ENCODE assay signal across 8 cellular contexts in the genomic region with DNA sequence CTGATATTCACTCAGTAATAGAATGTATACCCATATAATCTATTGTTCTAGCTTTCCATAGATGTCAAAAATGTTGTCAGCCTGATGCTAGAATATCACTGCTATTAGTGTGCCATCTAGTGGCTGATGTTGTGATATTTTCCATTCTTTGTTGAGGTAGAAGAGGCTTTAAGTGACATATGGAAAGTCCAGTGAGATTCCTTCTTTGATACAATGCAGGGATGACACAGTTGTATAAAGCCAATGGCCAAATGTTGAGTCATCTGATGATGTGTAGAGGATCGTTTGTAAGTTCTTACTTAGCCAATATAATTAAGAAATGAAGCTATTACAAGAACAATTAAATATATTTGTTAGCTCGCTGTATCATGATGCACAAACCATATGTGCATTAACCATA. TPM values are rescaled to one million over a fixed set of nuclear protein-coding genes. Genes with fewer than 3 reads are reported as not detected.
A peak's percentile ranks its signal among the peaks of the same experiment; 100 is the strongest.
DNase-seq lines count a peak whose midpoint lies in the region; ATAC-seq, FAIRE-seq and TF ChIP-seq lines count a peak whose summit lies in the region.

No MANE protein-coding gene starts in this region.

- H3K4me3 ChIP-seq in adipocyte (ENCODE audit: low read length) (no peak overlapping the region), small intestine (ENCODE audit: low read depth in 1 of 2, low read length in 2 of 2) (no peak overlapping the region)

- TF ChIP-seq CTCF in GM20000 (IDR thresholded peaks at IDR 0.05; ENCODE audit: extremely low read depth, missing control alignments) = peak; percentile 58

- H3K4me1 ChIP-seq in adipocyte (ENCODE audit: control insufficient read depth, insufficient read depth, low read length) (peaks cover 30% of the 10 kb centered on the region), small intestine (ENCODE audit: control insufficient read depth in 2 of 2, insufficient read depth in 1 of 2, low read depth in 1 of 2, low read length in 1 of 2) (no peaks in the 10 kb centered on the region)

- H3K27ac ChIP-seq in small intestine (ENCODE audit: low read depth in 1 of 2, low read length in 1 of 2) = no peak overlapping the region

- H3K9me3 ChIP-seq in adipocyte (ENCODE audit: control insufficient read depth, low read length) (no peaks in the 10 kb centered on the region), small intestine (ENCODE audit: control insufficient read depth, low read depth) (no peaks in the 10 kb centered on the region)

- peak overlapping the region; percentile 46 for H3K9ac ChIP-seq in adipocyte (ENCODE audit: low read length)

- WGBS in small intestine, 3 donors = 48 to 50% (median 49%) methylated on average over 2 of the region's 2 CpGs

- no peak for ATAC-seq in GM19455 (IDR thresholded peaks at IDR 0.05; ENCODE audit: unreplicated experiment)

- no peak for FAIRE-seq in small intestine (lab: Jason Lieb, UNC)

- no peaks in the 10 kb centered on the region for H3K36me3 ChIP-seq in adipocyte (ENCODE audit: control insufficient read depth, insufficient read depth, low read length, severe bottlenecking)
- H3K36me3 ChIP-seq in small intestine (ENCODE audit: control insufficient read depth in 2 of 2, insufficient read depth in 2 of 2, low read length in 2 of 2) = no peaks in the 10 kb centered on the region

- DNase-seq in COLO668 (lab: John Stamatoyannopoulos, UW; ENCODE audit: unreplicated experiment) (peak; percentile 2), GM20000 (ENCODE audit: low spot score) (peak; percentile 45), NCI-H2171 treated with DMSO at 0.1 percent for 48 hours (lab: John Stamatoyannopoulos, UW) (peak; percentile 49), adipocyte (ENCODE audit: low read depth) (peak; percentile 91), hepatic stellate cell (ENCODE audit: low spot score) (peak; percentile 35), small intestine (peak; percentile 50), UCSD-AML1 (lab: John Stamatoyannopoulos, UW; ENCODE audit: unreplicated experiment) (no peak)

- no peaks in the 10 kb centered on the region for H3K27me3 ChIP-seq in adipocyte (replicated peaks; ENCODE audit: control insufficient read depth, insufficient read depth, low read length)
- no peaks in the 10 kb centered on the region for H3K27me3 ChIP-seq in small intestine (ENCODE audit: control insufficient read depth in 2 of 2, insufficient read depth in 2 of 2, low read length in 2 of 2)

RNA-seq across cellular contexts. Expression of a gene that starts 58.1 kb away (rescaled TPM):
- polyA plus RNA-seq in small intestine = 1 to 10 TPM in 2 of 3 donors, not detected in 1; 1.4 to 1.6 TPM

RNA-seq across cellular contexts. Expression of a gene that starts 58.5 kb away (rescaled TPM):
- 1 to 10 TPM in 1 of 3 donors, under 1 TPM in 2; 0.22 to 7.8 (median 0.54) TPM for polyA plus RNA-seq in small intestine
